In the genomic region with DNA sequence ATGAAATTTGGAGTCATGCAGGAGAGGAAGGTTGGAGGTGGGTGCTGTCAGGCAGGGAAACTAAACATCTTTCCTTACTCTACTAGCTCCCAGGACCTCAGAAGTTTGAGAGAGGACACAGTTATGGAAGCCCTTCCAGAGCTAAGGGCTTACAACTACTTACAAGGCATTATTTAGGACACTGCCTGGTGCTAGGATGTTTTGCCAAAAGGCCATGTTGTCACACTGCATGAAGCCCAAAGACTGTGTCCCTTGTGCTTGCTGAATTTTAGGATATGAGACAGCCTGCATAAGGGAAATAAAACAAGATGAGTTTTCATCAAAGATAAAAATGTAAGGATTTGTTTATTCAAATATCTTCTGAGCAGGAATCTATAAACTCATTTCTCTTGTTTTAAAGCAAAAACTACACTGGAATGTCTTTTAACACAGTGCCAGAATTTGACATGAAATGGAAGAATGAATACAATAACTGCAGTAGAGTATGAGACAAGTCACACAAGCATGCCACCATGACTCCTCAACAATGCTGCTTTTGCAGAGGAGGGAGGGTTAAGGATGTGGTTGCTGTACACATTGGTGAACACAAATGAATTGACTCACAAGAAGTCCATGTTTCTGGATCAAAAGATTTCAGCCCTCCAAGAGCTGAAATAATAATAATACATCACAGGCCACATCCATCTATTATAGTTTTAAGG, we compare ENCODE assay signal across 17 cellular contexts.
DNase-seq lines count a peak whose midpoint lies in the region; ATAC-seq and TF ChIP-seq lines count a peak whose summit lies in the region.
"Had no signal": no experiment of that assay in that cellular context is flagged by ENCODE, and none has a peak within 500 bp of the region (broad histone marks: within the 10 kb centered on the region; RNA-seq: fewer than 3 reads in every experiment).

No MANE protein-coding gene starts in this region.

- H3K36me3 Mint-ChIP-seq in activated CD4-positive, alpha-beta T cell treated with anti-CD3 and anti-CD28 coated beads, Interleukin-2, amount 10 ng/mL, durations not matched to agents 7 days and 5 days (ENCODE audit: low read depth): no peaks in the 10 kb centered on the region
- H3K36me3 Mint-ChIP-seq: activated naive CD4-positive, alpha-beta T cell treated with anti-CD3 and anti-CD28 coated beads, Interleukin-2, amount 10 ng/mL, durations not matched to agents 7 days and 5 days had no signal

- CTCF ChIA-PET in activated CD4-positive, alpha-beta T cell treated with anti-CD3 and anti-CD28 coated beads, Interleukin-2, amount 10 ng/mL, durations not matched to agents 7 days and 5 days (lab: Charles Lee): no interaction called here

- no peaks in the 10 kb centered on the region for H3K79me2 ChIP-seq in osteoblast (ENCODE audit: insufficient read depth, low read length)

- no peak overlapping the region for H2AFZ ChIP-seq in osteoblast (ENCODE audit: low read length)

- TF ChIP-seq CTCF in epithelial cell of proximal tubule (conservative IDR thresholded peaks at IDR 0.05; ENCODE audit: low read depth, low read length): no peak
- TF ChIP-seq CTCF in osteoblast (IDR thresholded peaks at IDR 0.05; ENCODE audit: extremely low read depth, low read depth, low read length): no peak
- TF ChIP-seq CTCF in psoas muscle (IDR thresholded peaks at IDR 0.05): no peak

- H3K9me3 Mint-ChIP-seq in activated CD4-positive, alpha-beta T cell treated with anti-CD3 and anti-CD28 coated beads, Interleukin-2, amount 10 ng/mL, durations not matched to agents 7 days and 5 days: no peaks in the 10 kb centered on the region
- H3K9me3 Mint-ChIP-seq: activated naive CD4-positive, alpha-beta T cell treated with anti-CD3 and anti-CD28 coated beads, Interleukin-2, amount 10 ng/mL, durations not matched to agents 7 days and 5 days had no signal

- H3K4me1 ChIP-seq in osteoblast (ENCODE audit: insufficient read depth, low read length) (peaks cover 33% of the 10 kb centered on the region), psoas muscle (peaks cover 7% of the 10 kb centered on the region)
- H3K4me1 ChIP-seq: BLaER1, right atrium auricular region had no signal

- intact Hi-C loops in psoas muscle (cut with DNase I): no loop called here

- H3K27me3 ChIP-seq in osteoblast (ENCODE audit: insufficient read depth, low read length): no peaks in the 10 kb centered on the region
- H3K27me3 ChIP-seq in psoas muscle (ENCODE audit: insufficient read depth in 3 of 3, low read length in 2 of 3): no peaks in the 10 kb centered on the region
- H3K27me3 ChIP-seq: BLaER1, right atrium auricular region had no signal

- no peak overlapping the region for H3K27ac Mint-ChIP-seq in activated CD4-positive, alpha-beta T cell treated with anti-CD3 and anti-CD28 coated beads, Interleukin-2, amount 10 ng/mL, durations not matched to agents 7 days and 5 days
- H3K27ac Mint-ChIP-seq: activated naive CD4-positive, alpha-beta T cell treated with anti-CD3 and anti-CD28 coated beads, Interleukin-2, amount 10 ng/mL, durations not matched to agents 7 days and 5 days had no signal

- no peaks in the 10 kb centered on the region for H3K4me1 Mint-ChIP-seq in activated CD4-positive, alpha-beta T cell treated with anti-CD3 and anti-CD28 coated beads, Interleukin-2, amount 10 ng/mL, durations not matched to agents 7 days and 5 days
- H3K4me1 Mint-ChIP-seq: activated naive CD4-positive, alpha-beta T cell treated with anti-CD3 and anti-CD28 coated beads, Interleukin-2, amount 10 ng/mL, durations not matched to agents 7 days and 5 days had no signal

- peak; percentile 73 for DNase-seq in ELR (ENCODE audit: low read depth)
- DNase-seq in SK-MEL-5 (ENCODE audit: low read depth, low spot score): peak; percentile 55
- DNase-seq in epithelial cell of proximal tubule (ENCODE audit: low read depth): peak; percentile 43
- no peak for DNase-seq in osteoblast (ENCODE audit: insufficient read length, low spot score, missing footprints)
- no peak for DNase-seq in NCI-H1105 treated with DMSO at 0.1 percent for 48 hours (lab: John Stamatoyannopoulos, UW)
- no peak for DNase-seq in psoas muscle
- no peak for DNase-seq in activated CD4-positive, alpha-beta T cell treated with anti-CD3 and anti-CD28 coated beads, Interleukin-2, amount 10 ng/mL, durations not matched to agents 7 days and 5 days
- no peak for DNase-seq in medulla oblongata (ENCODE audit: extremely low spot score)
- DNase-seq: activated naive CD4-positive, alpha-beta T cell treated with anti-CD3 and anti-CD28 coated beads, Interleukin-2, amount 10 ng/mL, durations not matched to agents 7 days and 5 days; DMS79 treated with DMSO at 0.1 percent for 48 hours; Kasumi-1; NCI-H1930; NCI-H82; SIG-M5; stimulated activated naive CD4-positive, alpha-beta T cell had no signal

- H3K9me3 ChIP-seq in osteoblast (ENCODE audit: low read depth, low read length): no peaks in the 10 kb centered on the region
- H3K9me3 ChIP-seq in psoas muscle: no peaks in the 10 kb centered on the region
- H3K9me3 ChIP-seq: BLaER1, right atrium auricular region had no signal

- in situ Hi-C loops in SK-MEL-5 (cut with HindIII; ENCODE audit: low pct_unique_long_range_greater_than_20kb, low sequenced_read_pairs): no loop called here

- POLR2A ChIA-PET in activated CD4-positive, alpha-beta T cell treated with anti-CD3 and anti-CD28 coated beads, Interleukin-2, amount 10 ng/mL, durations not matched to agents 7 days and 5 days (lab: Charles Lee): no interaction called here

- no peak overlapping the region for H3K4me3 ChIP-seq in epithelial cell of proximal tubule (ENCODE audit: low read depth, low read length)
- H3K4me3 ChIP-seq in osteoblast (ENCODE audit: insufficient read depth, low read length): no peak overlapping the region
- no peak overlapping the region for H3K4me3 ChIP-seq in psoas muscle
- H3K4me3 ChIP-seq: BLaER1, right atrium auricular region had no signal

- H3K36me3 ChIP-seq in osteoblast (ENCODE audit: insufficient read depth, low read length) (no peaks in the 10 kb centered on the region), psoas muscle (ENCODE audit: insufficient read depth in 1 of 2, low read depth in 1 of 2) (no peaks in the 10 kb centered on the region)
- H3K36me3 ChIP-seq: BLaER1, right atrium auricular region had no signal

- peak overlapping the region; percentile 74 for H3K4me2 ChIP-seq in osteoblast (ENCODE audit: insufficient read depth, low read length)
- H3K4me2 ChIP-seq: BLaER1 had no signal

- H3K4me3 Mint-ChIP-seq in activated CD4-positive, alpha-beta T cell treated with anti-CD3 and anti-CD28 coated beads, Interleukin-2, amount 10 ng/mL, durations not matched to agents 7 days and 5 days: no peak overlapping the region
- H3K4me3 Mint-ChIP-seq: activated naive CD4-positive, alpha-beta T cell treated with anti-CD3 and anti-CD28 coated beads, Interleukin-2, amount 10 ng/mL, durations not matched to agents 7 days and 5 days had no signal

- no peaks in the 10 kb centered on the region for H4K20me1 ChIP-seq in osteoblast (ENCODE audit: insufficient read depth, low read length)
- H4K20me1 ChIP-seq: BLaER1 had no signal

- H3K27ac ChIP-seq in osteoblast (ENCODE audit: low read depth, low read length) (peak overlapping the region; percentile 91), psoas muscle (no peak overlapping the region)
- H3K27ac ChIP-seq: BLaER1 had no signal

- no peaks in the 10 kb centered on the region for H3K27me3 Mint-ChIP-seq in activated CD4-positive, alpha-beta T cell treated with anti-CD3 and anti-CD28 coated beads, Interleukin-2, amount 10 ng/mL, durations not matched to agents 7 days and 5 days
- H3K27me3 Mint-ChIP-seq: activated naive CD4-positive, alpha-beta T cell treated with anti-CD3 and anti-CD28 coated beads, Interleukin-2, amount 10 ng/mL, durations not matched to agents 7 days and 5 days had no signal

- no peak for ATAC-seq in psoas muscle

Comparison
In these comparisons a context has a peak if more than half of its experiments do, and no peak if none do; other contexts are left out.
1. DNase-seq: peak in ELR (single experiment), SK-MEL-5 (single experiment) and epithelial cell of proximal tubule (single experiment); none in osteoblast (single experiment), NCI-H1105 treated with DMSO at 0.1 percent for 48 hours (single experiment), psoas muscle (0 of 2), activated CD4-positive, alpha-beta T cell treated with anti-CD3 and anti-CD28 coated beads, Interleukin-2, amount 10 ng/mL, durations not matched to agents 7 days and 5 days (single experiment) and medulla oblongata (single experiment).